In the genomic region with DNA sequence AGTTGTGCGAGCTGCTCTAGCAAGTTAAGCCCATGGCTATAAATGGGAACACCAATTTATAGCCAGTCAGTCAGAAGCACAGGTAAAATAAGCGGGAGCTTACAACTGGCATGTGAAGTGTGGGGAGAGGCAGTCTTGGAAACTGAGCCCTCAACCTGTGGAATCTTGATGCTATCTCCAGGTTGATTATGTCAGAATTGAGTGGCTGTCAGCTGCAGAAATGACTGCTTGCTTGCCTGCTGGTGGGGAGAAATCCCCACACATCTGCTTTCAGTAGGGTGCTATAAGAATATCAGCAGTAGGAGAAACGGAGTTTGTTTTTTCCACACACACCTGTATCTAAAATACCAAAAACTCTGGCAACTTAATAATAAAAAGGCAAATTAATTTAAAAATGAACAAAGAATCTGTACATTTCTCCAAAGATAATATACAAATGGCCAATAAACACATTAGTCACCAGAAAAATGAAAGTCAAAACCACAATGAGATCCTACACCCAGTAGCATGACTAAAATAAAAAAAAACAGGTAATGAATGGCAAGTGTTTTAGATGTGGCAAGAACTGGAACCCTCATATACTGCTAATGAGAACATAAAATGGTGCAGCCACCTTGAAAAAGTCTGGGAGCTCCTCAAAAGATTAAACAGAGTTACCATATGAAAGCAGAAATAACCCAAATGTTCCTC, we compare ENCODE assay signal across 14 cellular contexts. TPM values are rescaled to one million over a fixed set of nuclear protein-coding genes. Genes with fewer than 3 reads are reported as not detected.
DNase-seq lines count a peak whose midpoint lies in the region; ATAC-seq and TF ChIP-seq lines count a peak whose summit lies in the region.
"Had no signal": no experiment of that assay in that cellular context is flagged by ENCODE, and none has a peak within 500 bp of the region (broad histone marks: within the 10 kb centered on the region; RNA-seq: fewer than 3 reads in every experiment).

No MANE protein-coding gene starts in this region.

- no peak for ATAC-seq in heart left ventricle
- ATAC-seq: sciatic nerve had no signal

- peaks cover 9% of the 10 kb centered on the region for H3K4me1 Mint-ChIP-seq in glutamatergic neuron (ENCODE audit: low read depth, unreplicated experiment)

- WGBS in heart left ventricle, 4 donors, result 57 to 68% (median 65%) methylated on average over 3 of the region's 3 CpGs

- peaks cover 1% of the 10 kb centered on the region for H3K27me3 Mint-ChIP-seq in glutamatergic neuron (ENCODE audit: unreplicated experiment)

- H3K27ac ChIP-seq in right atrium auricular region (peak overlapping the region; percentile 5 to 81), heart left ventricle (peak overlapping the region in 3 of 12 donors; percentile 26 to 49 (median 39)), OCI-LY1 (ENCODE audit: low read depth, low read length, poor library complexity, severe bottlenecking) (peak overlapping the region; percentile 37), temporal lobe (ENCODE audit: low read depth, low read length) (peak overlapping the region; percentile 44), vagina (no peak overlapping the region)
- H3K27ac ChIP-seq: adrenal gland had no signal

- no peak overlapping the region for H2AFZ ChIP-seq in OCI-LY1 (ENCODE audit: low read length)

- H3K36me3 ChIP-seq in right atrium auricular region, result no peaks in the 10 kb centered on the region
- H3K36me3 ChIP-seq in heart left ventricle, result peaks cover 0 to 17% (median 0%) of the 10 kb centered on the region in 9 donors
- H3K36me3 ChIP-seq in OCI-LY1 (ENCODE audit: insufficient read depth, low read length), result no peaks in the 10 kb centered on the region
- H3K36me3 ChIP-seq in vagina, result no peaks in the 10 kb centered on the region
- H3K36me3 ChIP-seq: adrenal gland, HAP-1 had no signal

- H3K4me3 Mint-ChIP-seq in glutamatergic neuron (ENCODE audit: unreplicated experiment), result no peak overlapping the region

- H4K20me1 ChIP-seq in OCI-LY1 (ENCODE audit: insufficient read depth, low read length), result no peaks in the 10 kb centered on the region

- DNase-seq in right atrium auricular region (ENCODE audit: low spot score) (no peak), heart left ventricle (no peak), glutamatergic neuron (no peak), NCI-H446 (lab: John Stamatoyannopoulos, UW) (no peak), DMS 273 (lab: John Stamatoyannopoulos, UW; ENCODE audit: unreplicated experiment) (no peak), vagina (ENCODE audit: extremely low spot score in 2 of 2) (no peak)
- DNase-seq: adrenal gland, DND-41, NCI-H524 treated with DMSO at 0.1 percent for 48 hours, RPMI8226 had no signal

- no peak for TF ChIP-seq POLR2A in heart left ventricle (IDR thresholded peaks at IDR 0.05)
- TF ChIP-seq POLR2A in vagina (IDR thresholded peaks at IDR 0.05), result no peak

- H3K9me3 Mint-ChIP-seq in glutamatergic neuron (ENCODE audit: unreplicated experiment), result peaks cover 4% of the 10 kb centered on the region

- H3K4me3 ChIP-seq in right atrium auricular region (no peak overlapping the region), heart left ventricle (no peak overlapping the region), OCI-LY1 (ENCODE audit: low read depth, low read length, poor library complexity, severe bottlenecking) (no peak overlapping the region), vagina (no peak overlapping the region)
- H3K4me3 ChIP-seq: adrenal gland, HAP-1 had no signal

- H3K4me2 ChIP-seq in OCI-LY1 (ENCODE audit: low read length), result no peak overlapping the region

- peaks cover 7% of the 10 kb centered on the region; the same call in 1 of the 2 replicates for H3K79me2 ChIP-seq in OCI-LY1 (ENCODE audit: insufficient read depth, low read length)

- H3K9me3 ChIP-seq in right atrium auricular region, result no peaks in the 10 kb centered on the region
- H3K9me3 ChIP-seq in heart left ventricle, result no peaks in the 10 kb centered on the region
- H3K9me3 ChIP-seq in OCI-LY1 (ENCODE audit: low read length), result no peaks in the 10 kb centered on the region
- H3K9me3 ChIP-seq in vagina, result no peaks in the 10 kb centered on the region
- H3K9me3 ChIP-seq: adrenal gland, HAP-1 had no signal

- TF ChIP-seq CTCF in right atrium auricular region (IDR thresholded peaks at IDR 0.05) (no peak), heart left ventricle (IDR thresholded peaks at IDR 0.05) (no peak), OCI-LY1 (IDR thresholded peaks at IDR 0.05; ENCODE audit: low read length) (no peak), glutamatergic neuron (IDR thresholded peaks at IDR 0.05; ENCODE audit: partially characterized antibody, unreplicated experiment) (no peak), vagina (IDR thresholded peaks at IDR 0.05) (no peak)

- H3K27ac Mint-ChIP-seq in glutamatergic neuron (ENCODE audit: unreplicated experiment), result peak overlapping the region; percentile 72

- H3K9me2 ChIP-seq in OCI-LY1 (ENCODE audit: low read depth, low read length), result no peaks in the 10 kb centered on the region

- no peaks in the 10 kb centered on the region for H3F3A ChIP-seq in OCI-LY1 (ENCODE audit: insufficient read depth, low read length)

- H3K27me3 ChIP-seq in right atrium auricular region (no peaks in the 10 kb centered on the region), heart left ventricle (no peaks in the 10 kb centered on the region), OCI-LY1 (ENCODE audit: insufficient read depth, low read length) (no peaks in the 10 kb centered on the region), vagina (no peaks in the 10 kb centered on the region)
- H3K27me3 ChIP-seq: adrenal gland had no signal

- intact Hi-C loops in heart left ventricle (cut with DNase I), result no loop called here
- intact Hi-C loops in vagina (cut with DNase I), result no loop called here

- peaks cover 0 to 29% of the 10 kb centered on the region in 2 donors for H3K4me1 ChIP-seq in right atrium auricular region
- peaks cover 3 to 49% (median 29%) of the 10 kb centered on the region in 12 donors for H3K4me1 ChIP-seq in heart left ventricle
- H3K4me1 ChIP-seq in OCI-LY1 (ENCODE audit: insufficient read depth, low read length, severe bottlenecking), result peaks cover 19% of the 10 kb centered on the region
- H3K4me1 ChIP-seq in vagina, result peaks cover 29% of the 10 kb centered on the region

- H3K9ac ChIP-seq in OCI-LY1 (ENCODE audit: low read length), result no peak overlapping the region

- no peaks in the 10 kb centered on the region for H3K36me3 Mint-ChIP-seq in glutamatergic neuron (ENCODE audit: unreplicated experiment)

RNA-seq across cellular contexts. Expression of a gene that starts 26.0 kb away (rescaled TPM):
- total RNA-seq in right atrium auricular region (100 to 1,000 TPM; 428 to 552 TPM), heart left ventricle (1,000 to 10,000 TPM in 2 of 9 donors, 100 to 1,000 TPM in 7; 484 to 1,422 (median 877) TPM), glutamatergic neuron (ENCODE audit: unreplicated experiment) (319 TPM), temporal lobe (215 TPM), vagina (142 TPM)
- 100 to 1,000 TPM; 206 to 346 TPM for polyA plus RNA-seq in heart left ventricle
